18 cellular contexts compared by ENCODE assay signal in the genomic region with DNA sequence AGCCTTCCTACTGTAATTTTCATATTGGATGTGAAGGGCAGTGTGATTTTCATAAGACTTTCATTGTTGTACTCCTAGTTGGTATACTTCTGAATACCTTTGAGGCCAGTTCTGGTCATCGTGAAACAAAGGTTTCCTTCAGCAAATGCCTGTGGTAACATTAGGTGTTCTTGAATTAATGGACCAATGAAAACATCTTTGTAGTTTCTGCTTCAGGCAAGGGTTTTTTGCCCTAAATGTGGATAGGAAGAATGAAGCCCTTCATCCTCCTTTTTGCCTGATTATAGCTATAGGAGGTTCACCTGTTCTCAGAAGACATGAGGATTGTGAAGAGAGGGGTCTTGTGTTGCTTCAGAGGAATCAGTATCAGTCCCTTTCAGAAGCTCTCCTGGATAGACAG.
"Had no signal": no experiment of that assay in that cellular context is flagged by ENCODE, and none has a peak within 500 bp of the region (broad histone marks: within the 10 kb centered on the region; RNA-seq: fewer than 3 reads in every experiment).

No MANE protein-coding gene starts in this region.

- H3K4me2 ChIP-seq: hepatocyte had no signal

- H3K27me3 ChIP-seq: dorsolateral prefrontal cortex, esophagus muscularis mucosa, foreskin keratinocyte, gastroesophageal sphincter, heart left ventricle, hepatocyte, left lung had no signal

- H3K4me1 ChIP-seq: esophagus muscularis mucosa, foreskin keratinocyte, gastroesophageal sphincter, heart left ventricle, left lung, lower lobe of right lung had no signal

- H3K4me3 ChIP-seq: coronary artery, dorsolateral prefrontal cortex, esophagus muscularis mucosa, gastroesophageal sphincter, heart left ventricle, hepatocyte, left lung, lower lobe of right lung had no signal

- H2AFZ ChIP-seq: hepatocyte had no signal

- H3K9me3 ChIP-seq: esophagus muscularis mucosa, gastroesophageal sphincter, left lung, lower lobe of right lung had no signal

- H3K79me2 ChIP-seq: hepatocyte had no signal

- H3K27ac Mint-ChIP-seq: memory B cell had no signal

- ATAC-seq: foreskin keratinocyte, gastroesophageal sphincter, heart left ventricle, left cardiac atrium, left lung, left ventricle myocardium superior, lower lobe of right lung had no signal

- H3K27ac ChIP-seq: coronary artery, esophagus muscularis mucosa, foreskin keratinocyte, gastroesophageal sphincter, heart left ventricle, hepatocyte, left lung, lower lobe of right lung had no signal

- H3K27me3 Mint-ChIP-seq: memory B cell had no signal

- H3K9me3 Mint-ChIP-seq: memory B cell had no signal

- H3K4me3 Mint-ChIP-seq: memory B cell had no signal

- DNase-seq: dermis blood vessel endothelial cell; dorsolateral prefrontal cortex; effector CD4-positive, alpha-beta T cell; effector memory CD4-positive, alpha-beta T cell; foreskin keratinocyte; heart left ventricle; hypothalamus; left cardiac atrium; left lung; left ventricle myocardium superior; lower lobe of right lung; mesendoderm; midbrain had no signal
